28 cellular contexts compared by ENCODE assay signal in genomic region chr19:33781536-33781935, GRCh38.
"Had no signal": no experiment of that assay in that cellular context is flagged by ENCODE, and none has a peak within 500 bp of the region (broad histone marks: within the 10 kb centered on the region; RNA-seq: fewer than 3 reads in every experiment).

No MANE protein-coding gene starts in this region.

- H3K4me1 ChIP-seq: adrenal gland, breast epithelium, colonic mucosa had no signal

- H3K4me3 ChIP-seq: adrenal gland, breast epithelium, cardiac muscle cell, colonic mucosa, esophagus squamous epithelium, gastroesophageal sphincter had no signal

- H3K27ac ChIP-seq: adrenal gland, breast epithelium, cardiac muscle cell, colonic mucosa, epithelial cell of prostate, esophagus squamous epithelium, gastroesophageal sphincter had no signal

- H3K9me3 ChIP-seq: adrenal gland, breast epithelium, colonic mucosa, esophagus squamous epithelium, gastroesophageal sphincter had no signal

- ATAC-seq: activated CD4-positive, alpha-beta T cell treated with anti-CD3 and anti-CD28 coated beads for 36 hours; activated CD8-positive, alpha-beta memory T cell treated with anti-CD3 and anti-CD28 coated beads, Interleukin-2, amount 10 ng/mL, durations not matched to agents 7 days and 5 days; activated CD8-positive, alpha-beta T cell treated with anti-CD3 and anti-CD28 coated beads, Interleukin-2, amount 10 ng/mL, durations not matched to agents 7 days and 5 days; activated naive CD8-positive, alpha-beta T cell treated with anti-CD3 and anti-CD28 coated beads, Interleukin-2, amount 50 U/mL, for 24 hours; gastroesophageal sphincter had no signal

- H3K27me3 ChIP-seq: adrenal gland, colonic mucosa had no signal

- H3K36me3 ChIP-seq: adrenal gland, breast epithelium, cardiac muscle cell, colonic mucosa, esophagus squamous epithelium, gastroesophageal sphincter had no signal

- FAIRE-seq: endometrium had no signal

- DNase-seq: activated CD4-positive, alpha-beta memory T cell treated with anti-CD3 and anti-CD28 coated beads for 36 hours; activated CD4-positive, alpha-beta T cell treated with anti-CD3 and anti-CD28 coated beads for 36 hours; activated CD4-positive, alpha-beta T cell treated with anti-CD3 and anti-CD28 coated beads, Interleukin-2, amount 10 ng/mL, durations not matched to agents 24 days and 14 days; activated CD4-positive, CD25-positive, alpha-beta regulatory T cell; activated CD4-positive, CD25-positive, alpha-beta regulatory T cell treated with anti-CD3 and anti-CD28 coated beads, Interleukin-2, amount 50 U/mL, for 72 hours; activated CD8-positive, alpha-beta memory T cell treated with anti-CD3 and anti-CD28 coated beads, Interleukin-2, amount 10 ng/mL, durations not matched to agents 7 days and 5 days; activated CD8-positive, alpha-beta memory T cell treated with anti-CD3 and anti-CD28 coated beads, Interleukin-2, amount 50 U/mL, for 4 hours; activated CD8-positive, alpha-beta T cell treated with anti-CD3 and anti-CD28 coated beads, Interleukin-2, amount 10 ng/mL, durations not matched to agents 7 days and 5 days; activated effector memory CD4-positive, alpha-beta T cell treated with anti-CD3 and anti-CD28 coated beads, Interleukin-2, amount 50 U/mL, for 16 hours; activated naive CD4-positive, alpha-beta T cell treated with anti-CD3 and anti-CD28 coated beads for 36 hours; activated naive CD8-positive, alpha-beta T cell treated with anti-CD3 and anti-CD28 coated beads for 36 hours; activated naive CD8-positive, alpha-beta T cell treated with anti-CD3 and anti-CD28 coated beads, Interleukin-2, amount 50 U/mL, for 24 hours; activated T-cell treated with anti-CD3 and anti-CD28 coated beads, Interleukin-2, amount 50 U/mL, for 1 hour; activated T-cell treated with anti-CD3 and anti-CD28 coated beads, Interleukin-2, amount 50 U/mL, for 48 hours; adrenal gland; aorta; central memory CD4-positive, alpha-beta T cell; cerebellar nuclear complex; colonic mucosa; effector CD8-positive, alpha-beta T cell; esophagus squamous epithelium; foreskin melanocyte; T-helper 2 cell had no signal
